In the genomic region with DNA sequence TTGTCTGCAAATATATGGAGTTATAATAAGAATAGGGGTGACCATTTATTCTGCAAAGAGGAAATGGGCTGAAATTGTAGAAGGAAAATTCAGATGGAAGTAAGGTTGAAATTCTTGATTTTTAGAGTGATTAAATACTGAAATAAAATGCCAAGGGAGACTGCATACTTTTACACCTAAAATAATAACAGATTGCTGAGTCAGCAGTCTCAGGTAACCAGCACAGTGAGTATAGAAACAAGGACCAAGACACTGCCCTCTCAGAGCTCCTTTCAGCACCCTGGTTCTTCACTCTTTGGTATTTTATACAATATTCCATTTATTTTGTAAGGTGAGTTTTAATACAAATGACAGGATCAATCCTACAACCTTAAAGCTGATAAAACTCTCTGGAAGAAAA, we compare ENCODE assay signal across 2 cellular contexts.
TF ChIP-seq lines count a peak whose summit lies in the region.

No MANE protein-coding gene starts in this region.

TF ChIP-seq in A549, 52 proteins besides CTCF, POLR2A, EP300 and RAD21:
- no peak for TF ChIP-seq HOXB13 (CRISPR knock-in tag; IDR thresholded peaks at IDR 0.05; ENCODE audit: low read depth)
- TF ChIP-seq ZSCAN20 (CRISPR knock-in tag; IDR thresholded peaks at IDR 0.05) = no peak
- peak; percentile 94 for TF ChIP-seq MAFK (IDR thresholded peaks at IDR 0.05; ENCODE audit: partially characterized antibody)
- TF ChIP-seq EHMT2 (IDR thresholded peaks at IDR 0.05; ENCODE audit: low read depth) = no peak
- TF ChIP-seq NR3C1 (IDR thresholded peaks at IDR 0.05) = no peak

TF ChIP-seq in IMR-90, 13 proteins besides CTCF, POLR2A, EP300 and RAD21:
- no peak for TF ChIP-seq CHD1 (IDR thresholded peaks at IDR 0.05; ENCODE audit: low read depth, low read length)
- TF ChIP-seq MAFK (IDR thresholded peaks at IDR 0.05; ENCODE audit: low read depth, low read length) = peak; percentile 100
